In the genomic region with DNA sequence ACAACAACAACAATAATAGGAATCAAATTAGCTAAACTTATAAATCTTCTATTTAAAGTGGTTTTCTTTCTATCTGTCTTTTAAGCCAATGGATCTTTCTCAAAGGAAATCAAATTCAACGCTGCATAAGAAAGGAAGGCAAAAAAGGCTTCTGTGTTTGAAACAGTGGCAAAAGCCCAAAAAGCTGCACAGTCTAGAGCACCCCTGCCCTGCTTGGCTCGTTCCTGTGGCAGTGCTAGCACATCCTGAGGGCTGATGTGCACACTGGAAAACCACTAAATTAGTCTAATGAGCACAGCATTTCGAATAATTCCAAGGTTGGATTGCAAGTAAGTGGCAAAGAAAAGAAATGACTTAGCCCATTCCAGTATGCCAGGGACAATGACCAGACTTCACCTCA, we compare ENCODE assay signal across 21 cellular contexts.
A peak's percentile ranks its signal among the peaks of the same experiment; 100 is the strongest.
DNase-seq lines count a peak whose midpoint lies in the region; TF ChIP-seq lines count a peak whose summit lies in the region.
"Had no signal": no experiment of that assay in that cellular context is flagged by ENCODE, and none has a peak within 500 bp of the region (broad histone marks: within the 10 kb centered on the region; RNA-seq: fewer than 3 reads in every experiment).

No MANE protein-coding gene starts in this region.

- POLR2A ChIA-PET in RWPE1 (lab: Yijun Ruan, JAX; ENCODE audit: low non-redundant PET), result no interaction called here

- in situ Hi-C loops in G401 (cut with HindIII; ENCODE audit: low sequenced_read_pairs), result no loop called here

- TF ChIP-seq CTCF in RWPE1 (conservative IDR thresholded peaks at IDR 0.05; ENCODE audit: low read depth), result no peak

- DNase-seq in G401 (ENCODE audit: low spot score) (peak; percentile 7), astrocyte of the hippocampus (ENCODE audit: low read depth, low spot score) (peak; percentile 19), inferior parietal cortex (ENCODE audit: extremely low spot score) (peak; percentile 34), pons (ENCODE audit: low spot score) (peak; percentile 65), DMS153 treated with DMSO at 0.1 percent for 48 hours (lab: John Stamatoyannopoulos, UW; ENCODE audit: unreplicated experiment) (no peak), germinal center (ENCODE audit: low spot score) (no peak), RWPE1 (ENCODE audit: low spot score) (no peak), kidney glomerular epithelial cell (lab: John Stamatoyannopoulos, UW) (no peak)
- DNase-seq: CD4-positive, alpha-beta T cell; DMS53; GDM1; Karpas-422; NCI-H1092; NCI-H1436; NCI-H187 treated with DMSO at 0.1 percent for 48 hours; NCI-H2171 treated with DMSO at 0.1 percent for 48 hours; NCI-H345; NCI-H524; NCI-H774; SK-N-SH had no signal

- H3K27ac ChIP-seq in RWPE1, result no peak overlapping the region
- H3K27ac ChIP-seq: BLaER1 treated with 17β-estradiol and CSF1 and Interleukin-3, amounts not matched to agents 10 nM and 100 nM had no signal

- CTCF ChIA-PET in RWPE1 (lab: Yijun Ruan, JAX), result interaction anchor here (0.6 kb wide), 1 partner anchor 8 kb away, joined by 3 read pairs; no protein-coding TSS in a partner anchor

Comparison
In these comparisons a context has a peak if more than half of its experiments do, and no peak if none do; other contexts are left out.
1. DNase-seq: peak in G401 (single experiment), astrocyte of the hippocampus (single experiment), inferior parietal cortex (single experiment) and pons (single experiment); none in DMS153 treated with DMSO at 0.1 percent for 48 hours (single experiment), germinal center (single experiment), RWPE1 (single experiment) and kidney glomerular epithelial cell (single experiment).